In genomic region chr13:25180450-25180794, GRCh38 we compare ENCODE assay signal across 25 cellular contexts. TPM values are rescaled to one million over a fixed set of nuclear protein-coding genes. Genes with fewer than 3 reads are reported as not detected.
A peak's percentile ranks its signal among the peaks of the same experiment; 100 is the strongest.
DNase-seq lines count a peak whose midpoint lies in the region; ATAC-seq, FAIRE-seq and TF ChIP-seq lines count a peak whose summit lies in the region.
"Had no signal": no experiment of that assay in that cellular context is flagged by ENCODE, and none has a peak within 500 bp of the region (broad histone marks: within the 10 kb centered on the region; RNA-seq: fewer than 3 reads in every experiment).

No MANE protein-coding gene starts in this region.

- no peaks in the 10 kb centered on the region for H3K79me2 ChIP-seq in GM12878 (ENCODE audit: control insufficient read depth, insufficient read depth, low read length)

- ATAC-seq in GM18858 (IDR thresholded peaks at IDR 0.05; ENCODE audit: unreplicated experiment) (peak; percentile 2), HG03108 (IDR thresholded peaks at IDR 0.05; ENCODE audit: unreplicated experiment) (peak; percentile 4), GM12878 (peak; percentile 9)
- ATAC-seq: activated CD8-positive, alpha-beta T cell treated with anti-CD3 and anti-CD28 coated beads, Interleukin-2, amount 10 ng/mL, durations not matched to agents 7 days and 5 days; CD8-positive, alpha-beta T cell; gastroesophageal sphincter had no signal

- intact Hi-C loops in GM12878 (cut with micrococcal nuclease; ENCODE audit: unreplicated experiment): loop anchor here (2.0 to 5.0 kb wide), 4 partner anchors 32 to 106 kb away; partner anchors contain the start of gene MTMR6

- H3K9ac ChIP-seq in GM12878 (ENCODE audit: control insufficient read depth, insufficient read depth, low read length): no peak overlapping the region; the same call in 1 of the 2 replicates

- in situ Hi-C loops in GM12878 (cut with MboI): no loop called here

- H3K9me3 ChIP-seq in GM12878 (replicated peaks; ENCODE audit: control insufficient read depth, insufficient read depth, low read length): peaks cover 26% of the 10 kb centered on the region

- no peak for TF ChIP-seq RAD21 in GM12878 (IDR thresholded peaks at IDR 0.05; ENCODE audit: insufficient read depth, low read depth, low read length)

- POLR2A ChIA-PET in GM12878 (lab: Charles Lee): interaction anchor here (0.7 to 2.1 kb wide), 3 partner anchors 9 to 69 kb away, joined by 3 to 5 read pairs (median 4); no protein-coding TSS in a partner anchor

- H3K4me3 ChIP-seq in GM12878: peak overlapping the region; percentile 17; the same call in 1 of the 2 replicates
- H3K4me3 ChIP-seq: esophagus muscularis mucosa, gastroesophageal sphincter, tibial nerve had no signal

- H4K20me1 ChIP-seq in GM12878 (ENCODE audit: control insufficient read depth, insufficient read depth): no peaks in the 10 kb centered on the region

- SMC1A ChIA-PET in GM12878 (lab: Charles Lee; ENCODE audit: uncharacterized antibody, unreplicated experiment): interaction anchor here (0.6 to 6.2 kb wide), 8 partner anchors 11 to 488 kb away, joined by 3 to 36 read pairs (median 3); no protein-coding TSS in a partner anchor

- DNase-seq in GM12878 (ENCODE audit: low read depth, low spot score): no peak
- DNase-seq in retina: peak; percentile 64
- no peak for DNase-seq in hypothalamus (lab: John Stamatoyannopoulos, UW)
- no peak for DNase-seq in GM10266 (ENCODE audit: extremely low spot score)
- DNase-seq in DMS 273 (lab: John Stamatoyannopoulos, UW; ENCODE audit: unreplicated experiment): no peak
- DNase-seq in stimulated activated CD4-positive, alpha-beta T cell treated with anti-CD3 and anti-CD28 coated beads, Interleukin-4, amount 100 ng/mL, for 4 hours: no peak
- DNase-seq: activated CD8-positive, alpha-beta T cell treated with anti-CD3 and anti-CD28 coated beads, Interleukin-2, amount 10 ng/mL, durations not matched to agents 7 days and 5 days; activated naive CD4-positive, alpha-beta T cell treated with anti-CD3 and anti-CD28 coated beads for 36 hours; activated T-cell treated with anti-CD3 and anti-CD28 coated beads, Interleukin-2, amount 50 U/mL, for 24 hours; CD8-positive, alpha-beta T cell; DMS53; effector memory CD4-positive, alpha-beta T cell; NCI-H1105; NCI-H2029 treated with DMSO at 0.1 percent for 48 hours; posterior cingulate gyrus; stimulated activated naive CD4-positive, alpha-beta T cell had no signal

- no peak overlapping the region; the same call in 1 of the 2 replicates for H2AFZ ChIP-seq in GM12878 (ENCODE audit: control insufficient read depth, low read depth, low read length)

- no peak for TF ChIP-seq POLR2A in GM12878 (IDR thresholded peaks at IDR 0.05; ENCODE audit: low read depth, low read length)

- H3K36me3 ChIP-seq in GM12878 (ENCODE audit: control insufficient read depth in 2 of 2, insufficient read depth in 2 of 2, low read length in 1 of 2): no peaks in the 10 kb centered on the region
- H3K36me3 ChIP-seq: esophagus muscularis mucosa, gastroesophageal sphincter, tibial nerve had no signal

- RAD21 ChIA-PET in GM12878 (lab: Charles Lee; ENCODE audit: unreplicated experiment): interaction anchor here (0.6 to 1.4 kb wide), 4 partner anchors 8 to 128 kb away, joined by 3 to 6 read pairs (median 4); partner anchors contain the start of gene AMER2

- H3K27me3 ChIP-seq in GM12878 (replicated peaks in 1 of 2; ENCODE audit: control insufficient read depth in 2 of 2, insufficient read depth in 2 of 2, low read length in 1 of 2): no peaks in the 10 kb centered on the region

- peak overlapping the region; percentile 9 for H3K4me2 ChIP-seq in GM12878 (ENCODE audit: control insufficient read depth, insufficient read depth)

- no peak for TF ChIP-seq EP300 in GM12878 (IDR thresholded peaks at IDR 0.05; ENCODE audit: borderline replicate concordance in 1 of 2, control insufficient read depth in 1 of 2, low read depth in 2 of 2, low read length in 2 of 2)

- TF ChIP-seq CTCF in GM12878 (IDR thresholded peaks at IDR 0.05 in 2 of 3, conservative IDR thresholded peaks at IDR 0.05 in 1 of 3; ENCODE audit: control insufficient read depth in 2 of 3, extremely low read depth in 1 of 3, insufficient read depth in 1 of 3, low read depth in 3 of 3, low read length in 3 of 3) (no peak), GM10266 (IDR thresholded peaks at IDR 0.05; ENCODE audit: control insufficient read depth, insufficient read depth, low read depth, missing control alignments) (no peak)

- WGBS in GM12878 (ENCODE audit: insufficient coverage, insufficient replicate concordance, low lambda C conversion rate, missing lambda C conversion rate): 3% methylated on average over 7 of the region's 7 CpGs

- CTCF ChIA-PET in GM12878 (lab: Yijun Ruan, JAX): interaction anchor here (0.6 to 1.9 kb wide), 7 partner anchors 20 to 1148 kb away, joined by 3 to 10 read pairs (median 4); no protein-coding TSS in a partner anchor

- peak overlapping the region; percentile 74 for H3K27ac ChIP-seq in GM12878 (ENCODE audit: control insufficient read depth, insufficient read depth)
- H3K27ac ChIP-seq: esophagus muscularis mucosa, gastroesophageal sphincter, RWPE1, tibial nerve had no signal

- no TSS peak for BruUV-seq in GM12878 (replicated peaks; lab: Mats Ljungman, UMichigan)

- H3K4me1 ChIP-seq in GM12878 (ENCODE audit: control insufficient read depth, insufficient read depth, low read length): peaks cover 31% of the 10 kb centered on the region
- H3K4me1 ChIP-seq: esophagus muscularis mucosa, gastroesophageal sphincter, tibial nerve had no signal

- FAIRE-seq in GM12878 (lab: Jason Lieb, UNC): no peak
- FAIRE-seq: HTR-8/SVneo had no signal

TF ChIP-seq in GM12878, 131 proteins besides CTCF, POLR2A, EP300 and RAD21:
- no peak for TF ChIP-seq SMAD1 (IDR thresholded peaks at IDR 0.05; ENCODE audit: low read depth, partially characterized antibody)
- peak; percentile 20; the same call in 1 of the 2 replicates for TF ChIP-seq MTA3 (IDR thresholded peaks at IDR 0.05; ENCODE audit: borderline replicate concordance, low read length)
- no peak for TF ChIP-seq ZNF24 (IDR thresholded peaks at IDR 0.05)
- no peak for TF ChIP-seq TBL1XR1 (IDR thresholded peaks at IDR 0.05; ENCODE audit: low read depth, low read length)
- TF ChIP-seq CBFB (IDR thresholded peaks at IDR 0.05; ENCODE audit: low read depth): 0 out of 2 replicates have a peak, but pooled peaks have one; percentile 2
- peak; percentile 64; the same call in 1 of the 2 replicates for TF ChIP-seq RUNX3 (IDR thresholded peaks at IDR 0.05; ENCODE audit: low read length)
- TF ChIP-seq JUND (IDR thresholded peaks at IDR 0.05; ENCODE audit: low read depth, low read length): no peak
- TF ChIP-seq CREM (IDR thresholded peaks at IDR 0.05; ENCODE audit: low read depth): peak; percentile 23; the same call in 1 of the 2 replicates
- TF ChIP-seq ZSCAN29 (IDR thresholded peaks at IDR 0.05): 0 out of 2 replicates have a peak, but pooled peaks have one; percentile 63

RNA-seq across cellular contexts. Expression of gene AMER2, which starts 8.3 kb away (rescaled TPM):
- total RNA-seq in GM12878 (2013; cell fraction: nucleolus; rRNA removed): 0.04 and 0.20 TPM in 2 replicates
- 0.34 and 0.38 TPM in 2 replicates for total RNA-seq in GM12878 (2014; rRNA removed)
- 0.23 and 0.27 TPM in 2 replicates for total RNA-seq in GM12878 (2014; rRNA removed; fragmentation: Illumina TruSeq; extraction: Trizol)
- total RNA-seq in GM12878 (2021): 0.33 and 0.35 TPM in 2 replicates
- not detected for polyA plus RNA-seq in GM12878 (2011; ENCODE audit: low read depth)
- polyA plus RNA-seq in GM12878 (2011; rRNA removed): 0.01 TPM in 2 replicates
- 0.02 TPM in 1 of 2 replicates, not detected in the other for polyA plus RNA-seq in GM12878 (2011; cell fraction: cytosol; rRNA removed)
- polyA plus RNA-seq in GM12878 (2011; cell fraction: nucleus; rRNA removed): 0.03 TPM in 2 replicates
- 0.03 TPM in 1 of 2 replicates, not detected in the other for polyA plus RNA-seq in GM12878 (2012)
- polyA plus RNA-seq in GM12878 (2014; fragmentation: Illumina TruSeq; extraction: Trizol): 0.17 and 0.24 TPM in 2 replicates
- under 1 TPM; 0.07 to 0.13 TPM for polyA plus RNA-seq in GM12878 (2014; fragmentation: Nextera tagmentation; extraction: Ambion mirVana)
- 0.20 and 0.32 TPM in 2 replicates for polyA plus RNA-seq in GM12878 (2014; rRNA removed)
- under 1 TPM; 0.12 to 0.19 TPM for polyA plus RNA-seq in GM12878 (2016; fragmentation: Nextera tagmentation; extraction: Ambion mirVana)
- 0.05 TPM in 1 of 2 replicates, not detected in the other for polyA minus RNA-seq in GM12878 (2011; rRNA and poly(A)+ RNA removed)
- not detected in 2 replicates for polyA minus RNA-seq in GM12878 (2011; cell fraction: cytosol; rRNA and poly(A)+ RNA removed)
- polyA minus RNA-seq in GM12878 (2011; cell fraction: nucleus; rRNA and poly(A)+ RNA removed): under 0.01 TPM in 1 of 2 replicates, not detected in the other
- total RNA-seq: activated CD8-positive, alpha-beta T cell treated with anti-CD3 and anti-CD28 coated beads, Interleukin-2, amount 10 ng/mL, durations not matched to agents 7 days and 5 days; activated naive CD4-positive, alpha-beta T cell treated with anti-CD3 and anti-CD28 coated beads for 36 hours; CD8-positive, alpha-beta T cell; LHCN-M2; NCI-H460 had no signal
